In the genomic region with DNA sequence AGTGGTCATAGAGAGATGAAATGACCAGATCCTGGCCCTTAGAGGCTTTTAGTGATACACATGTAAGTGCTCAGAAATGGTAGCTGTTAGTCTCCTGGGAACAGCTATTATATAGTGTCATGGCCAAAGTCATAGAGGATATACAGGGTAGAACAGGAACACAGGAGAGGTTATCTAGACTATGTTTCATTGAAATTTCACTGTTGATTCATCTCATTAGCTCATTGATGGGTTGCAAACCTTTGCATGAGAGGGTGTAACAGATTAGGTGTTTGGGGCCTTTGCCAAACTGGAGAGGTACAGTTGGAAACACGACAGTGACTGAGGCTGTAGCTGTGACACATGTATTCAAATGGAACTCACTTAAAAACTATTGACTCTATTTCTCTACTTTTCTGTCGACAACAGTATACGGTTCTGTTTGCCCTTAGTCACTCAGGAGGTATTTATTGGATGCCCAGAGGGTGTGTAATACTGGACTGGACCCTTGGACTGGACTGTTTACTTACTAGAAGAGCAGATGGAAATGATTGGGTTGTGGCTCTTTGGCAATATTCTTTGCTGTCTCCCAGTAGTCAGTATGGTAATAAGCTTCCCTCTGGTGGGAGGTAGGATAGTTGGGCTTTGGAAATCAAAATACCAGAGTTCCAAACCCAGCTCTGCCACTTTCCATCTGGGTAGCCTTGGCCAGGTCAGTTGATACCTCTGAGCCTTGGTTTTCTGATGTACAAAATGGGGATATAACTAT, we compare ENCODE assay signal across 1 cellular context.
TF ChIP-seq lines count a peak whose summit lies in the region.

No MANE protein-coding gene starts in this region.

TF ChIP-seq in GM23338, 12 proteins besides CTCF, POLR2A, EP300 and RAD21 (continued from another document):
- TF ChIP-seq, protein P1, sequence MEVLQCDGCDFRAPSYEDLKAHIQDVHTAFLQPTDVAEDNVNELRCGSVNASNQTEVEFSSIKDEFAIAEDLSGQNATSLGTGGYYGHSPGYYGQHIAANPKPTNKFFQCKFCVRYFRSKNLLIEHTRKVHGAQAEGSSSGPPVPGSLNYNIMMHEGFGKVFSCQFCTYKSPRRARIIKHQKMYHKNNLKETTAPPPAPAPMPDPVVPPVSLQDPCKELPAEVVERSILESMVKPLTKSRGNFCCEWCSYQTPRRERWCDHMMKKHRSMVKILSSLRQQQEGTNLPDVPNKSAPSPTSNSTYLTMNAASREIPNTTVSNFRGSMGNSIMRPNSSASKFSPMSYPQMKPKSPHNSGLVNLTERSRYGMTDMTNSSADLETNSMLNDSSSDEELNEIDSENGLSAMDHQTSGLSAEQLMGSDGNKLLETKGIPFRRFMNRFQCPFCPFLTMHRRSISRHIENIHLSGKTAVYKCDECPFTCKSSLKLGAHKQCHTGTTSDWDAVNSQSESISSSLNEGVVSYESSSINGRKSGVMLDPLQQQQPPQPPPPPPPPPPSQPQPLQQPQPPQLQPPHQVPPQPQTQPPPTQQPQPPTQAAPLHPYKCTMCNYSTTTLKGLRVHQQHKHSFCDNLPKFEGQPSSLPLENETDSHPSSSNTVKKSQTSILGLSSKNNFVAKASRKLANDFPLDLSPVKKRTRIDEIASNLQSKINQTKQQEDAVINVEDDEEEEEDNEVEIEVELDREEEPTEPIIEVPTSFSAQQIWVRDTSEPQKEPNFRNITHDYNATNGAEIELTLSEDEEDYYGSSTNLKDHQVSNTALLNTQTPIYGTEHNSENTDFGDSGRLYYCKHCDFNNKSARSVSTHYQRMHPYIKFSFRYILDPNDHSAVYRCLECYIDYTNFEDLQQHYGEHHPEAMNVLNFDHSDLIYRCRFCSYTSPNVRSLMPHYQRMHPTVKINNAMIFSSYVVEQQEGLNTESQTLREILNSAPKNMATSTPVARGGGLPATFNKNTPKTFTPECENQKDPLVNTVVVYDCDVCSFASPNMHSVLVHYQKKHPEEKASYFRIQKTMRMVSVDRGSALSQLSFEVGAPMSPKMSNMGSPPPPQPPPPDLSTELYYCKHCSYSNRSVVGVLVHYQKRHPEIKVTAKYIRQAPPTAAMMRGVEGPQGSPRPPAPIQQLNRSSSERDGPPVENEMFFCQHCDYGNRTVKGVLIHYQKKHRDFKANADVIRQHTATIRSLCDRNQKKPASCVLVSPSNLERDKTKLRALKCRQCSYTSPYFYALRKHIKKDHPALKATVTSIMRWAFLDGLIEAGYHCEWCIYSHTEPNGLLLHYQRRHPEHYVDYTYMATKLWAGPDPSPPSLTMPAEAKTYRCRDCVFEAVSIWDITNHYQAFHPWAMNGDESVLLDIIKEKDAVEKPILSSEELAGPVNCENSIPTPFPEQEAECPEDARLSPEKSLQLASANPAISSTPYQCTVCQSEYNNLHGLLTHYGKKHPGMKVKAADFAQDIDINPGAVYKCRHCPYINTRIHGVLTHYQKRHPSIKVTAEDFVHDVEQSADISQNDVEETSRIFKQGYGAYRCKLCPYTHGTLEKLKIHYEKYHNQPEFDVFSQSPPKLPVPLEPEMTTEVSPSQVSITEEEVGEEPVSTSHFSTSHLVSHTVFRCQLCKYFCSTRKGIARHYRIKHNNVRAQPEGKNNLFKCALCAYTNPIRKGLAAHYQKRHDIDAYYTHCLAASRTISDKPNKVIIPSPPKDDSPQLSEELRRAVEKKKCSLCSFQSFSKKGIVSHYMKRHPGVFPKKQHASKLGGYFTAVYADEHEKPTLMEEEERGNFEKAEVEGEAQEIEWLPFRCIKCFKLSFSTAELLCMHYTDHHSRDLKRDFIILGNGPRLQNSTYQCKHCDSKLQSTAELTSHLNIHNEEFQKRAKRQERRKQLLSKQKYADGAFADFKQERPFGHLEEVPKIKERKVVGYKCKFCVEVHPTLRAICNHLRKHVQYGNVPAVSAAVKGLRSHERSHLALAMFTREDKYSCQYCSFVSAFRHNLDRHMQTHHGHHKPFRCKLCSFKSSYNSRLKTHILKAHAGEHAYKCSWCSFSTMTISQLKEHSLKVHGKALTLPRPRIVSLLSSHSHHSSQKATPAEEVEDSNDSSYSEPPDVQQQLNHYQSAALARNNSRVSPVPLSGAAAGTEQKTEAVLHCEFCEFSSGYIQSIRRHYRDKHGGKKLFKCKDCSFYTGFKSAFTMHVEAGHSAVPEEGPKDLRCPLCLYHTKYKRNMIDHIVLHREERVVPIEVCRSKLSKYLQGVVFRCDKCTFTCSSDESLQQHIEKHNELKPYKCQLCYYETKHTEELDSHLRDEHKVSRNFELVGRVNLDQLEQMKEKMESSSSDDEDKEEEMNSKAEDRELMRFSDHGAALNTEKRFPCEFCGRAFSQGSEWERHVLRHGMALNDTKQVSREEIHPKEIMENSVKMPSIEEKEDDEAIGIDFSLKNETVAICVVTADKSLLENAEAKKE (CRISPR knock-in tag; IDR thresholded peaks at IDR 0.05) = no peak
- TF ChIP-seq EZH2phosphoT487 (IDR thresholded peaks at IDR 0.05; ENCODE audit: unreplicated experiment) (no peak), EZH2 (IDR thresholded peaks at IDR 0.05; ENCODE audit: low read depth, unreplicated experiment) (no peak), JUNB (IDR thresholded peaks at IDR 0.05; ENCODE audit: unreplicated experiment) (no peak), ZNF331 (CRISPR knock-in tag; IDR thresholded peaks at IDR 0.05; ENCODE audit: low read depth) (no peak), STAT1 (IDR thresholded peaks at IDR 0.05; ENCODE audit: unreplicated experiment) (no peak), CREB1 (CRISPR knock-in tag; IDR thresholded peaks at IDR 0.05; ENCODE audit: low read depth) (no peak), POLR2AphosphoS5 (IDR thresholded peaks at IDR 0.05; ENCODE audit: low read depth) (no peak), NANOG (IDR thresholded peaks at IDR 0.05; ENCODE audit: borderline replicate concordance) (no peak)
- TF ChIP-seq, protein P2, sequence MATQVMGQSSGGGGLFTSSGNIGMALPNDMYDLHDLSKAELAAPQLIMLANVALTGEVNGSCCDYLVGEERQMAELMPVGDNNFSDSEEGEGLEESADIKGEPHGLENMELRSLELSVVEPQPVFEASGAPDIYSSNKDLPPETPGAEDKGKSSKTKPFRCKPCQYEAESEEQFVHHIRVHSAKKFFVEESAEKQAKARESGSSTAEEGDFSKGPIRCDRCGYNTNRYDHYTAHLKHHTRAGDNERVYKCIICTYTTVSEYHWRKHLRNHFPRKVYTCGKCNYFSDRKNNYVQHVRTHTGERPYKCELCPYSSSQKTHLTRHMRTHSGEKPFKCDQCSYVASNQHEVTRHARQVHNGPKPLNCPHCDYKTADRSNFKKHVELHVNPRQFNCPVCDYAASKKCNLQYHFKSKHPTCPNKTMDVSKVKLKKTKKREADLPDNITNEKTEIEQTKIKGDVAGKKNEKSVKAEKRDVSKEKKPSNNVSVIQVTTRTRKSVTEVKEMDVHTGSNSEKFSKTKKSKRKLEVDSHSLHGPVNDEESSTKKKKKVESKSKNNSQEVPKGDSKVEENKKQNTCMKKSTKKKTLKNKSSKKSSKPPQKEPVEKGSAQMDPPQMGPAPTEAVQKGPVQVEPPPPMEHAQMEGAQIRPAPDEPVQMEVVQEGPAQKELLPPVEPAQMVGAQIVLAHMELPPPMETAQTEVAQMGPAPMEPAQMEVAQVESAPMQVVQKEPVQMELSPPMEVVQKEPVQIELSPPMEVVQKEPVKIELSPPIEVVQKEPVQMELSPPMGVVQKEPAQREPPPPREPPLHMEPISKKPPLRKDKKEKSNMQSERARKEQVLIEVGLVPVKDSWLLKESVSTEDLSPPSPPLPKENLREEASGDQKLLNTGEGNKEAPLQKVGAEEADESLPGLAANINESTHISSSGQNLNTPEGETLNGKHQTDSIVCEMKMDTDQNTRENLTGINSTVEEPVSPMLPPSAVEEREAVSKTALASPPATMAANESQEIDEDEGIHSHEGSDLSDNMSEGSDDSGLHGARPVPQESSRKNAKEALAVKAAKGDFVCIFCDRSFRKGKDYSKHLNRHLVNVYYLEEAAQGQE (IDR thresholded peaks at IDR 0.05; ENCODE audit: unreplicated experiment) = no peak
